ENCODE assay signal across 17 cellular contexts in genomic region chr12:126389215-126389841, GRCh38.
A peak's percentile ranks its signal among the peaks of the same experiment; 100 is the strongest.
DNase-seq lines count a peak whose midpoint lies in the region; ATAC-seq and TF ChIP-seq lines count a peak whose summit lies in the region.
"Had no signal": no experiment of that assay in that cellular context is flagged by ENCODE, and none has a peak within 500 bp of the region (broad histone marks: within the 10 kb centered on the region; RNA-seq: fewer than 3 reads in every experiment).

No MANE protein-coding gene starts in this region.

- H4K20me1 ChIP-seq in osteoblast (ENCODE audit: insufficient read depth, low read length), result no peaks in the 10 kb centered on the region

- no peaks in the 10 kb centered on the region for H3K36me3 ChIP-seq in BJ (ENCODE audit: control insufficient read depth, insufficient read depth, low read length)
- no peaks in the 10 kb centered on the region for H3K36me3 ChIP-seq in colonic mucosa
- H3K36me3 ChIP-seq in osteoblast (ENCODE audit: insufficient read depth, low read length), result no peaks in the 10 kb centered on the region
- H3K36me3 ChIP-seq: heart right ventricle had no signal

- ATAC-seq in HG02623 (IDR thresholded peaks at IDR 0.05; ENCODE audit: unreplicated experiment), result no peak
- ATAC-seq: activated CD8-positive, alpha-beta T cell treated with anti-CD3 and anti-CD28 coated beads for 36 hours; Panc1 had no signal

- no peak overlapping the region for H3K9ac ChIP-seq in colonic mucosa (ENCODE audit: low read depth in 2 of 2, low read length in 2 of 2)

- H3K4me2 ChIP-seq in osteoblast (ENCODE audit: insufficient read depth, low read length), result peak overlapping the region; percentile 50

- H3K27me3 ChIP-seq in BJ (ENCODE audit: control insufficient read depth, insufficient read depth, low read length) (no peaks in the 10 kb centered on the region), colonic mucosa (no peaks in the 10 kb centered on the region), osteoblast (ENCODE audit: insufficient read depth, low read length) (no peaks in the 10 kb centered on the region)
- H3K27me3 ChIP-seq: heart right ventricle had no signal

- H3K27ac ChIP-seq in colonic mucosa, result no peak overlapping the region
- H3K27ac ChIP-seq in osteoblast (ENCODE audit: low read depth, low read length), result peak overlapping the region; percentile 38

- H2AFZ ChIP-seq in osteoblast (ENCODE audit: low read length), result no peak overlapping the region

- no peak overlapping the region for H3K4me3 ChIP-seq in BJ (ENCODE audit: low read depth, low read length)
- H3K4me3 ChIP-seq in colonic mucosa, result no peak overlapping the region
- peak overlapping the region; percentile 34 for H3K4me3 ChIP-seq in osteoblast (ENCODE audit: insufficient read depth, low read length)
- H3K4me3 ChIP-seq: heart right ventricle had no signal

- no peak for TF ChIP-seq CTCF in BJ (IDR thresholded peaks at IDR 0.05; ENCODE audit: insufficient read depth, low read depth, low read length)
- no peak for TF ChIP-seq CTCF in colonic mucosa (IDR thresholded peaks at IDR 0.05)
- TF ChIP-seq CTCF in osteoblast (IDR thresholded peaks at IDR 0.05; ENCODE audit: extremely low read depth, low read depth, low read length), result no peak

- CTCF ChIA-PET in BJ (lab: Yijun Ruan, JAX), result interaction anchor here (0.5 to 1.5 kb wide), 2 partner anchors 41 to 278 kb away, joined by 3 read pairs; no protein-coding TSS in a partner anchor

- H3K9me3 ChIP-seq in colonic mucosa, result no peaks in the 10 kb centered on the region
- H3K9me3 ChIP-seq in osteoblast (ENCODE audit: low read depth, low read length), result no peaks in the 10 kb centered on the region
- H3K9me3 ChIP-seq: heart right ventricle had no signal

- POLR2A ChIA-PET in BJ (lab: Charles Lee), result no interaction called here

- H3K4me1 ChIP-seq in colonic mucosa (no peaks in the 10 kb centered on the region), osteoblast (ENCODE audit: insufficient read depth, low read length) (peaks cover 33% of the 10 kb centered on the region)
- H3K4me1 ChIP-seq: heart right ventricle had no signal

- H3K79me2 ChIP-seq in osteoblast (ENCODE audit: insufficient read depth, low read length), result no peaks in the 10 kb centered on the region

- intact Hi-C loops in colonic mucosa (cut with DNase I), result no loop called here

- DNase-seq in BJ (ENCODE audit: low read depth) (peak; percentile 88), NCI-H1105 (lab: John Stamatoyannopoulos, UW) (peak; percentile 13), colonic mucosa (peak; percentile 21), osteoblast (ENCODE audit: insufficient read length, low spot score, missing footprints) (no peak), NCI-H1417 (lab: John Stamatoyannopoulos, UW) (no peak), SW 1271 (lab: John Stamatoyannopoulos, UW) (no peak)
- no peak for DNase-seq in activated CD4-positive, CD25-positive, alpha-beta regulatory T cell treated with anti-CD3 and anti-CD28 coated beads, Interleukin-2, amount 50 U/mL, for 72 hours
- DNase-seq: activated CD8-positive, alpha-beta T cell treated with anti-CD3 and anti-CD28 coated beads for 36 hours; CD8-positive, alpha-beta memory T cell; HCEC 1CT; heart right ventricle; left cardiac atrium; naive B cell; NCI-H345; stimulated activated naive CD4-positive, alpha-beta T cell had no signal

Comparison
In these comparisons a context has a peak if more than half of its experiments do, and no peak if none do; other contexts are left out.
1. DNase-seq: peak in BJ (single experiment), NCI-H1105 (single experiment) and colonic mucosa (single experiment); none in osteoblast (single experiment), activated CD4-positive, CD25-positive, alpha-beta regulatory T cell treated with anti-CD3 and anti-CD28 coated beads, Interleukin-2, amount 50 U/mL, for 72 hours (single experiment), NCI-H1417 (0 of 3) and SW 1271 (0 of 2).